Comparison of ENCODE assay signal across 25 cellular contexts in the genomic region with DNA sequence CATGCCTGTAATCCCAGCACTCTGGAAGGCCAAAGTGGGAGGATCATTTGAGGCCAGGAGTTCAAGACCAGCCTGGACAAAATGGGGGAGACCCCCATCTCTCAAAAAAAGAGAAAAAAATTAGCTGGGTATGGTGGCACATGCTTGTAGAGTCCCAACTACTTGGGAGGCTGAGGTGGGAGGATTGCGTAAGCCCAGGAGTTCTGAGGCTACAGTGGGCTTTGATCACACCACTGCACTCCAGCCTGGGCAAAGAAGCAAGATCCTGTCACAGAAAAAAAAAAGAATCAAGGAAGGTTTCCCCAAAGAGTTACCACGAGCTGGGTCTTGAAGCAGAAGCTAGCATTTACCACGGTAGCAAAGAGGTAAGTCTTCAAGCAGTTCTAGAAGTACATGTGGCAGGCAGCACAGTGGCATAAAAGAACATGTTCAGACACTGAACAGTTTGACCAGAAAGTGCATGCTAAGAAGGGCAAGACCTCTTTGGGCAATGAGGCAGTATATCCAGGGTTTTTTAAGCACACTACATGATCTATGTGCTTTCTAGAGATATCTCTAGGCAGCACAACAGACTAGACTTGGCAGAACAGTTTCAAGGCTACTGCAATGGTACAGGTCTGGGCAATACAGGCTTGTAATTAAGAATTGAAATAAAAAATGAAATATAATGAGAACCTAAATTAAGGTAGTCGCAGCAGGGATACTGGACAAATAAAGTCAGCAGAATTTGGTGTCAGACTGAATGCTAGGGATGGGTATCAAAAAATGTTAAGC. TPM values are rescaled to one million over a fixed set of nuclear protein-coding genes. Genes with fewer than 3 reads are reported as not detected.
DNase-seq lines count a peak whose midpoint lies in the region; ATAC-seq and TF ChIP-seq lines count a peak whose summit lies in the region.
"Had no signal": no experiment of that assay in that cellular context is flagged by ENCODE, and none has a peak within 500 bp of the region (broad histone marks: within the 10 kb centered on the region; RNA-seq: fewer than 3 reads in every experiment).

No MANE protein-coding gene starts in this region.

- H3K79me2 ChIP-seq in osteoblast (ENCODE audit: insufficient read depth, low read length), result peaks cover 93% of the 10 kb centered on the region

- no peaks in the 10 kb centered on the region for H3K9me3 ChIP-seq in right atrium auricular region
- no peaks in the 10 kb centered on the region for H3K9me3 ChIP-seq in osteoblast (ENCODE audit: low read depth, low read length)
- H3K9me3 ChIP-seq in MG63, result no peaks in the 10 kb centered on the region
- H3K9me3 ChIP-seq: colonic mucosa, heart right ventricle, vagina had no signal

- H3K27me3 ChIP-seq in right atrium auricular region, result no peaks in the 10 kb centered on the region
- H3K27me3 ChIP-seq in osteoblast (ENCODE audit: insufficient read depth, low read length), result no peaks in the 10 kb centered on the region
- no peaks in the 10 kb centered on the region for H3K27me3 ChIP-seq in MG63
- H3K27me3 ChIP-seq: colonic mucosa, heart right ventricle, vagina had no signal

- H2AFZ ChIP-seq in osteoblast (ENCODE audit: low read length), result no peak overlapping the region

- POLR2A ChIA-PET in WTC11 (lab: Charles Lee), result no interaction called here

- peak overlapping the region; percentile 47; the same call in 1 of the 2 replicates for H3K27ac Mint-ChIP-seq in WTC11
- H3K27ac Mint-ChIP-seq: activated naive CD4-positive, alpha-beta T cell treated with anti-CD3 and anti-CD28 coated beads, Interleukin-2, amount 10 ng/mL, durations not matched to agents 7 days and 5 days; effector memory CD8-positive, alpha-beta T cell had no signal

- no peak overlapping the region for H3K27ac ChIP-seq in right atrium auricular region
- H3K27ac ChIP-seq in osteoblast (ENCODE audit: low read depth, low read length), result no peak overlapping the region
- H3K27ac ChIP-seq: colonic mucosa, heart right ventricle, vagina had no signal

- DNase-seq in left ventricle myocardium superior (no peak), right atrium auricular region (ENCODE audit: low spot score) (no peak), WTC11 (ENCODE audit: low spot score) (no peak), left lobe of liver (ENCODE audit: low spot score) (no peak), osteoblast (ENCODE audit: insufficient read length, low spot score, missing footprints) (no peak), MG63 (no peak), cerebellum (ENCODE audit: low spot score) (no peak), NCI-H2227 (lab: John Stamatoyannopoulos, UW; ENCODE audit: unreplicated experiment) (no peak)
- DNase-seq: activated naive CD4-positive, alpha-beta T cell treated with anti-CD3 and anti-CD28 coated beads, Interleukin-2, amount 10 ng/mL, durations not matched to agents 7 days and 5 days; activated T-cell treated with anti-CD3 and anti-CD28 coated beads, Interleukin-2, amount 50 U/mL, for 4 hours; anterior cingulate cortex; colonic mucosa; DND-41; effector memory CD8-positive, alpha-beta T cell; heart right ventricle; Kasumi-1; kidney glomerular epithelial cell; NCI-H146; NCI-H2107; NCI-H446 treated with DMSO at 0.1 percent for 48 hours; NCI-H82; occipital lobe; RPMI8226; stimulated activated naive CD8-positive, alpha-beta T cell treated with anti-CD3 and anti-CD28 coated beads, Interleukin-15, Interleukin-2, amounts not matched to agents 100 U/mL and 50 U/mL, for 24 hours had no signal

- intact Hi-C loops in left ventricle myocardium superior (cut with micrococcal nuclease), result no loop called here

- no peak overlapping the region for H3K4me3 ChIP-seq in right atrium auricular region
- H3K4me3 ChIP-seq in osteoblast (ENCODE audit: insufficient read depth, low read length), result no peak overlapping the region
- no peak overlapping the region for H3K4me3 ChIP-seq in MG63
- H3K4me3 ChIP-seq: colonic mucosa, heart right ventricle, vagina had no signal

- H3K36me3 ChIP-seq in right atrium auricular region (no peaks in the 10 kb centered on the region), osteoblast (ENCODE audit: insufficient read depth, low read length) (no peaks in the 10 kb centered on the region), MG63 (no peaks in the 10 kb centered on the region)
- H3K36me3 ChIP-seq: colonic mucosa, heart right ventricle, vagina had no signal

- no peaks in the 10 kb centered on the region for H3K9me3 Mint-ChIP-seq in WTC11
- H3K9me3 Mint-ChIP-seq: effector memory CD8-positive, alpha-beta T cell had no signal

- H3K36me3 Mint-ChIP-seq in WTC11, result no peaks in the 10 kb centered on the region

- peaks cover 69% of the 10 kb centered on the region for H3K4me1 Mint-ChIP-seq in WTC11

- no peak for TF ChIP-seq CTCF in right atrium auricular region (IDR thresholded peaks at IDR 0.05)
- TF ChIP-seq CTCF in WTC11 (IDR thresholded peaks at IDR 0.05), result no peak
- TF ChIP-seq CTCF in osteoblast (IDR thresholded peaks at IDR 0.05; ENCODE audit: extremely low read depth, low read depth, low read length), result no peak

- no peak overlapping the region for H3K4me2 ChIP-seq in osteoblast (ENCODE audit: insufficient read depth, low read length)

- H3K4me3 Mint-ChIP-seq in WTC11, result no peak overlapping the region
- H3K4me3 Mint-ChIP-seq: activated naive CD4-positive, alpha-beta T cell treated with anti-CD3 and anti-CD28 coated beads, Interleukin-2, amount 10 ng/mL, durations not matched to agents 7 days and 5 days had no signal

- H4K20me1 ChIP-seq in osteoblast (ENCODE audit: insufficient read depth, low read length), result peaks cover 90% of the 10 kb centered on the region

- ATAC-seq in left ventricle myocardium superior, result peak; percentile 49
- ATAC-seq in WTC11, result no peak
- peak; percentile 55 for ATAC-seq in left lobe of liver
- ATAC-seq: effector memory CD8-positive, alpha-beta T cell; stimulated activated naive CD8-positive, alpha-beta T cell treated with anti-CD3 and anti-CD28 coated beads, Interleukin-15, Interleukin-2, amounts not matched to agents 100 U/mL and 50 U/mL, for 24 hours had no signal

- no peaks in the 10 kb centered on the region for H3K27me3 Mint-ChIP-seq in WTC11 (ENCODE audit: low read depth)
- H3K27me3 Mint-ChIP-seq: activated naive CD4-positive, alpha-beta T cell treated with anti-CD3 and anti-CD28 coated beads, Interleukin-2, amount 10 ng/mL, durations not matched to agents 7 days and 5 days; effector memory CD8-positive, alpha-beta T cell had no signal

- H3K4me1 ChIP-seq in right atrium auricular region, result peaks cover 0 to 33% of the 10 kb centered on the region in 2 donors
- no peaks in the 10 kb centered on the region for H3K4me1 ChIP-seq in osteoblast (ENCODE audit: insufficient read depth, low read length)

- CTCF ChIA-PET in WTC11 (lab: Charles Lee), result interaction anchor here (0.6 kb wide), 1 partner anchor 237 kb away, joined by 3 read pairs; no protein-coding TSS in a partner anchor

TF ChIP-seq in WTC11, 78 proteins besides CTCF, POLR2A, EP300 and RAD21:
- TF ChIP-seq GABPB1 (CRISPR knock-in tag; IDR thresholded peaks at IDR 0.05) (no peak), ZNF121 (CRISPR knock-in tag; IDR thresholded peaks at IDR 0.05) (peak; percentile 76; the same call in 1 of the 2 replicates)

RNA-seq across cellular contexts. Expression of a gene that starts 16.6 kb away (rescaled TPM):
- total RNA-seq in left ventricle myocardium superior (6.5 TPM), right atrium auricular region (1 to 10 TPM; 7.9 to 9.3 TPM), WTC11 (2021) (20.0 to 21.4 TPM (median 20.0 TPM) in 3 replicates), left lobe of liver (4.8 TPM), osteoblast (19.9 and 25.6 TPM in 2 replicates), cerebellum (22.2 TPM)
- 3.6 and 3.8 TPM in 2 replicates for total RNA-seq in MG63 (2014; rRNA removed; shearing (Covaris generic); ENCODE audit: low replicate concordance)
